ENCODE assay signal across 1 cellular context in the genomic region with DNA sequence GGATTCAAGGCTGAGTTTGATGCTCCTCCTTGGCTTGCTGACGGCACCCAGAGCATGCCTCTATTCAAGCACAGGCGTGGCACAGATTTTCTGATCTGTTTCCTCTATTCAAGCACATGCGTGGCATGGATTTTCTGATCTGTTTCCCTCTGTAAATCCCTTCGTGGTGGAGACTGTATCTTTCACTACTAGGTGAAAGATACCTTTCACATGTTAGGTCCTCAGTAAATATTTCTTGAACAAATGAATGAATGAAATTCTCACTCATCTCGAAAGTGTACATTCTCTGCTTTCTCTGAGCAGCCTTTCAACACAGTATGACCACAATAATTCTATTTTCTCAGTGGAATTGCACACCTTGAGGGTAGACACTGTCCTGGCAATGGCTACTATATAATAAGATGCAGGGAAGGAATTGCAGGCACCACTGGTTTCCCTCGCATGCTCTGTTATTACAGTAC.
TF ChIP-seq lines count a peak whose summit lies in the region.

No MANE protein-coding gene starts in this region.

TF ChIP-seq in GM12878, 131 proteins besides CTCF, POLR2A, EP300 and RAD21 (continued from another document and continues in another):
- TF ChIP-seq, protein P1, sequence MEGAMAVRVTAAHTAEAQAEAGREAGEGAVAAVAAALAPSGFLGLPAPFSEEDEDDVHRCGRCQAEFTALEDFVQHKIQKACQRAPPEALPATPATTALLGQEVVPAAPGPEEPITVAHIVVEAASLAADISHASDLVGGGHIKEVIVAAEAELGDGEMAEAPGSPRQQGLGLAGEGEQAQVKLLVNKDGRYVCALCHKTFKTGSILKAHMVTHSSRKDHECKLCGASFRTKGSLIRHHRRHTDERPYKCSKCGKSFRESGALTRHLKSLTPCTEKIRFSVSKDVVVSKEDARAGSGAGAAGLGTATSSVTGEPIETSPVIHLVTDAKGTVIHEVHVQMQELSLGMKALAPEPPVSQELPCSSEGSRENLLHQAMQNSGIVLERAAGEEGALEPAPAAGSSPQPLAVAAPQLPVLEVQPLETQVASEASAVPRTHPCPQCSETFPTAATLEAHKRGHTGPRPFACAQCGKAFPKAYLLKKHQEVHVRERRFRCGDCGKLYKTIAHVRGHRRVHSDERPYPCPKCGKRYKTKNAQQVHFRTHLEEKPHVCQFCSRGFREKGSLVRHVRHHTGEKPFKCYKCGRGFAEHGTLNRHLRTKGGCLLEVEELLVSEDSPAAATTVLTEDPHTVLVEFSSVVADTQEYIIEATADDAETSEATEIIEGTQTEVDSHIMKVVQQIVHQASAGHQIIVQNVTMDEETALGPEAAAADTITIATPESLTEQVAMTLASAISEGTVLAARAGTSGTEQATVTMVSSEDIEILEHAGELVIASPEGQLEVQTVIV (IDR thresholded peaks at IDR 0.05; ENCODE audit: borderline replicate concordance, partially characterized antibody), result no peak
- TF ChIP-seq EGR1 (IDR thresholded peaks at IDR 0.05; ENCODE audit: borderline replicate concordance in 1 of 2, low read depth in 2 of 2, low read length in 2 of 2), result no peak
- no peak for TF ChIP-seq POU2F2 (IDR thresholded peaks at IDR 0.05; ENCODE audit: borderline replicate concordance, low read depth, low read length)
- TF ChIP-seq PML (IDR thresholded peaks at IDR 0.05; ENCODE audit: low read length), result no peak
- TF ChIP-seq, protein P2, sequence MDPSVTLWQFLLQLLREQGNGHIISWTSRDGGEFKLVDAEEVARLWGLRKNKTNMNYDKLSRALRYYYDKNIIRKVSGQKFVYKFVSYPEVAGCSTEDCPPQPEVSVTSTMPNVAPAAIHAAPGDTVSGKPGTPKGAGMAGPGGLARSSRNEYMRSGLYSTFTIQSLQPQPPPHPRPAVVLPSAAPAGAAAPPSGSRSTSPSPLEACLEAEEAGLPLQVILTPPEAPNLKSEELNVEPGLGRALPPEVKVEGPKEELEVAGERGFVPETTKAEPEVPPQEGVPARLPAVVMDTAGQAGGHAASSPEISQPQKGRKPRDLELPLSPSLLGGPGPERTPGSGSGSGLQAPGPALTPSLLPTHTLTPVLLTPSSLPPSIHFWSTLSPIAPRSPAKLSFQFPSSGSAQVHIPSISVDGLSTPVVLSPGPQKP (IDR thresholded peaks at IDR 0.05; ENCODE audit: low read depth, low read length), result no peak
- no peak for TF ChIP-seq CBX3 (IDR thresholded peaks at IDR 0.05; ENCODE audit: borderline replicate concordance, low read depth)
- TF ChIP-seq BCL11A (IDR thresholded peaks at IDR 0.05; ENCODE audit: low read depth, low read length), result no peak
- TF ChIP-seq GABPA (IDR thresholded peaks at IDR 0.05; ENCODE audit: low read depth), result no peak
- TF ChIP-seq TAF1 (IDR thresholded peaks at IDR 0.05; ENCODE audit: borderline replicate concordance, low read depth, low read length), result no peak
- TF ChIP-seq ESRRA (IDR thresholded peaks at IDR 0.05; ENCODE audit: low read length), result no peak
- TF ChIP-seq, protein P3, sequence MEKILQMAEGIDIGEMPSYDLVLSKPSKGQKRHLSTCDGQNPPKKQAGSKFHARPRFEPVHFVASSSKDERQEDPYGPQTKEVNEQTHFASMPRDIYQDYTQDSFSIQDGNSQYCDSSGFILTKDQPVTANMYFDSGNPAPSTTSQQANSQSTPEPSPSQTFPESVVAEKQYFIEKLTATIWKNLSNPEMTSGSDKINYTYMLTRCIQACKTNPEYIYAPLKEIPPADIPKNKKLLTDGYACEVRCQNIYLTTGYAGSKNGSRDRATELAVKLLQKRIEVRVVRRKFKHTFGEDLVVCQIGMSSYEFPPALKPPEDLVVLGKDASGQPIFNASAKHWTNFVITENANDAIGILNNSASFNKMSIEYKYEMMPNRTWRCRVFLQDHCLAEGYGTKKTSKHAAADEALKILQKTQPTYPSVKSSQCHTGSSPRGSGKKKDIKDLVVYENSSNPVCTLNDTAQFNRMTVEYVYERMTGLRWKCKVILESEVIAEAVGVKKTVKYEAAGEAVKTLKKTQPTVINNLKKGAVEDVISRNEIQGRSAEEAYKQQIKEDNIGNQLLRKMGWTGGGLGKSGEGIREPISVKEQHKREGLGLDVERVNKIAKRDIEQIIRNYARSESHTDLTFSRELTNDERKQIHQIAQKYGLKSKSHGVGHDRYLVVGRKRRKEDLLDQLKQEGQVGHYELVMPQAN (conservative IDR thresholded peaks at IDR 0.05), result no peak
- TF ChIP-seq, protein P4, sequence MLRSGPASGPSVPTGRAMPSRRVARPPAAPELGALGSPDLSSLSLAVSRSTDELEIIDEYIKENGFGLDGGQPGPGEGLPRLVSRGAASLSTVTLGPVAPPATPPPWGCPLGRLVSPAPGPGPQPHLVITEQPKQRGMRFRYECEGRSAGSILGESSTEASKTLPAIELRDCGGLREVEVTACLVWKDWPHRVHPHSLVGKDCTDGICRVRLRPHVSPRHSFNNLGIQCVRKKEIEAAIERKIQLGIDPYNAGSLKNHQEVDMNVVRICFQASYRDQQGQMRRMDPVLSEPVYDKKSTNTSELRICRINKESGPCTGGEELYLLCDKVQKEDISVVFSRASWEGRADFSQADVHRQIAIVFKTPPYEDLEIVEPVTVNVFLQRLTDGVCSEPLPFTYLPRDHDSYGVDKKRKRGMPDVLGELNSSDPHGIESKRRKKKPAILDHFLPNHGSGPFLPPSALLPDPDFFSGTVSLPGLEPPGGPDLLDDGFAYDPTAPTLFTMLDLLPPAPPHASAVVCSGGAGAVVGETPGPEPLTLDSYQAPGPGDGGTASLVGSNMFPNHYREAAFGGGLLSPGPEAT (IDR thresholded peaks at IDR 0.05; ENCODE audit: low read depth), result peak; percentile 58
- no peak for TF ChIP-seq EED (IDR thresholded peaks at IDR 0.05; ENCODE audit: low read depth)
- TF ChIP-seq ZNF622 (IDR thresholded peaks at IDR 0.05), result no peak
- TF ChIP-seq YBX1 (IDR thresholded peaks at IDR 0.05), result no peak
- no peak for TF ChIP-seq ZNF274 (IDR thresholded peaks at IDR 0.05; ENCODE audit: insufficient read depth, insufficient read length)
- no peak for TF ChIP-seq POLR2AphosphoS2 (IDR thresholded peaks at IDR 0.05; ENCODE audit: low read depth, low read length)
- TF ChIP-seq IRF4 (IDR thresholded peaks at IDR 0.05; ENCODE audit: low read depth, low read length), result no peak
- TF ChIP-seq, protein P5, sequence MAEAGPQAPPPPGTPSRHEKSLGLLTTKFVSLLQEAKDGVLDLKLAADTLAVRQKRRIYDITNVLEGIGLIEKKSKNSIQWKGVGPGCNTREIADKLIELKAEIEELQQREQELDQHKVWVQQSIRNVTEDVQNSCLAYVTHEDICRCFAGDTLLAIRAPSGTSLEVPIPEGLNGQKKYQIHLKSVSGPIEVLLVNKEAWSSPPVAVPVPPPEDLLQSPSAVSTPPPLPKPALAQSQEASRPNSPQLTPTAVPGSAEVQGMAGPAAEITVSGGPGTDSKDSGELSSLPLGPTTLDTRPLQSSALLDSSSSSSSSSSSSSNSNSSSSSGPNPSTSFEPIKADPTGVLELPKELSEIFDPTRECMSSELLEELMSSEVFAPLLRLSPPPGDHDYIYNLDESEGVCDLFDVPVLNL (IDR thresholded peaks at IDR 0.05; ENCODE audit: low read depth, low read length), result no peak
- TF ChIP-seq BACH1 (IDR thresholded peaks at IDR 0.05; ENCODE audit: borderline replicate concordance), result no peak
- no peak for TF ChIP-seq BMI1 (IDR thresholded peaks at IDR 0.05; ENCODE audit: borderline replicate concordance)
- TF ChIP-seq KDM1A (IDR thresholded peaks at IDR 0.05; ENCODE audit: borderline replicate concordance), result no peak
- no peak for TF ChIP-seq TCF3 (IDR thresholded peaks at IDR 0.05; ENCODE audit: borderline replicate concordance, insufficient read depth, low read depth, low read length)
- TF ChIP-seq IKZF2 (IDR thresholded peaks at IDR 0.05), result peak in 1 of 2 experiments; percentile 27; a peak in 3 of 4 replicates
- TF ChIP-seq CHD2 (IDR thresholded peaks at IDR 0.05; ENCODE audit: borderline replicate concordance, low read depth, low read length), result no peak
- peak; percentile 78; the same call in 1 of the 2 replicates for TF ChIP-seq DPF2 (IDR thresholded peaks at IDR 0.05)
- TF ChIP-seq IKZF1 (conservative IDR thresholded peaks at IDR 0.05), result 0 out of 2 replicates have a peak, but pooled peaks have one; percentile 10
- TF ChIP-seq MYB (IDR thresholded peaks at IDR 0.05; ENCODE audit: borderline replicate concordance, low read depth, low read length), result no peak
- TF ChIP-seq RELA (IDR thresholded peaks at IDR 0.05; ENCODE audit: borderline replicate concordance, partially characterized antibody), result no peak
- no peak for TF ChIP-seq CREB1 (IDR thresholded peaks at IDR 0.05; ENCODE audit: low read depth)
- TF ChIP-seq ZNF217 (IDR thresholded peaks at IDR 0.05), result peak; percentile 60
- 0 out of 2 replicates have a peak, but pooled peaks have one; percentile 59 for TF ChIP-seq SMARCA5 (IDR thresholded peaks at IDR 0.05)
- no peak for TF ChIP-seq SIN3A (IDR thresholded peaks at IDR 0.05; ENCODE audit: low read depth, low read length)
- TF ChIP-seq YY1 (IDR thresholded peaks at IDR 0.05; ENCODE audit: low read depth, low read length), result no peak
- TF ChIP-seq, protein P6, sequence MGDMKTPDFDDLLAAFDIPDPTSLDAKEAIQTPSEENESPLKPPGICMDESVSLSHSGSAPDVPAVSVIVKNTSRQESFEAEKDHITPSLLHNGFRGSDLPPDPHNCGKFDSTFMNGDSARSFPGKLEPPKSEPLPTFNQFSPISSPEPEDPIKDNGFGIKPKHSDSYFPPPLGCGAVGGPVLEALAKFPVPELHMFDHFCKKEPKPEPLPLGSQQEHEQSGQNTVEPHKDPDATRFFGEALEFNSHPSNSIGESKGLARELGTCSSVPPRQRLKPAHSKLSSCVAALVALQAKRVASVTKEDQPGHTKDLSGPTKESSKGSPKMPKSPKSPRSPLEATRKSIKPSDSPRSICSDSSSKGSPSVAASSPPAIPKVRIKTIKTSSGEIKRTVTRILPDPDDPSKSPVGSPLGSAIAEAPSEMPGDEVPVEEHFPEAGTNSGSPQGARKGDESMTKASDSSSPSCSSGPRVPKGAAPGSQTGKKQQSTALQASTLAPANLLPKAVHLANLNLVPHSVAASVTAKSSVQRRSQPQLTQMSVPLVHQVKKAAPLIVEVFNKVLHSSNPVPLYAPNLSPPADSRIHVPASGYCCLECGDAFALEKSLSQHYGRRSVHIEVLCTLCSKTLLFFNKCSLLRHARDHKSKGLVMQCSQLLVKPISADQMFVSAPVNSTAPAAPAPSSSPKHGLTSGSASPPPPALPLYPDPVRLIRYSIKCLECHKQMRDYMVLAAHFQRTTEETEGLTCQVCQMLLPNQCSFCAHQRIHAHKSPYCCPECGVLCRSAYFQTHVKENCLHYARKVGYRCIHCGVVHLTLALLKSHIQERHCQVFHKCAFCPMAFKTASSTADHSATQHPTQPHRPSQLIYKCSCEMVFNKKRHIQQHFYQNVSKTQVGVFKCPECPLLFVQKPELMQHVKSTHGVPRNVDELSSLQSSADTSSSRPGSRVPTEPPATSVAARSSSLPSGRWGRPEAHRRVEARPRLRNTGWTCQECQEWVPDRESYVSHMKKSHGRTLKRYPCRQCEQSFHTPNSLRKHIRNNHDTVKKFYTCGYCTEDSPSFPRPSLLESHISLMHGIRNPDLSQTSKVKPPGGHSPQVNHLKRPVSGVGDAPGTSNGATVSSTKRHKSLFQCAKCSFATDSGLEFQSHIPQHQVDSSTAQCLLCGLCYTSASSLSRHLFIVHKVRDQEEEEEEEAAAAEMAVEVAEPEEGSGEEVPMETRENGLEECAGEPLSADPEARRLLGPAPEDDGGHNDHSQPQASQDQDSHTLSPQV (IDR thresholded peaks at IDR 0.05), result no peak
- TF ChIP-seq PAX8 (IDR thresholded peaks at IDR 0.05), result no peak
- TF ChIP-seq RFX5 (IDR thresholded peaks at IDR 0.05; ENCODE audit: low read depth, low read length), result no peak
- no peak for TF ChIP-seq PAX5 (IDR thresholded peaks at IDR 0.05; ENCODE audit: borderline replicate concordance, low read depth, low read length)
- TF ChIP-seq, protein P7, sequence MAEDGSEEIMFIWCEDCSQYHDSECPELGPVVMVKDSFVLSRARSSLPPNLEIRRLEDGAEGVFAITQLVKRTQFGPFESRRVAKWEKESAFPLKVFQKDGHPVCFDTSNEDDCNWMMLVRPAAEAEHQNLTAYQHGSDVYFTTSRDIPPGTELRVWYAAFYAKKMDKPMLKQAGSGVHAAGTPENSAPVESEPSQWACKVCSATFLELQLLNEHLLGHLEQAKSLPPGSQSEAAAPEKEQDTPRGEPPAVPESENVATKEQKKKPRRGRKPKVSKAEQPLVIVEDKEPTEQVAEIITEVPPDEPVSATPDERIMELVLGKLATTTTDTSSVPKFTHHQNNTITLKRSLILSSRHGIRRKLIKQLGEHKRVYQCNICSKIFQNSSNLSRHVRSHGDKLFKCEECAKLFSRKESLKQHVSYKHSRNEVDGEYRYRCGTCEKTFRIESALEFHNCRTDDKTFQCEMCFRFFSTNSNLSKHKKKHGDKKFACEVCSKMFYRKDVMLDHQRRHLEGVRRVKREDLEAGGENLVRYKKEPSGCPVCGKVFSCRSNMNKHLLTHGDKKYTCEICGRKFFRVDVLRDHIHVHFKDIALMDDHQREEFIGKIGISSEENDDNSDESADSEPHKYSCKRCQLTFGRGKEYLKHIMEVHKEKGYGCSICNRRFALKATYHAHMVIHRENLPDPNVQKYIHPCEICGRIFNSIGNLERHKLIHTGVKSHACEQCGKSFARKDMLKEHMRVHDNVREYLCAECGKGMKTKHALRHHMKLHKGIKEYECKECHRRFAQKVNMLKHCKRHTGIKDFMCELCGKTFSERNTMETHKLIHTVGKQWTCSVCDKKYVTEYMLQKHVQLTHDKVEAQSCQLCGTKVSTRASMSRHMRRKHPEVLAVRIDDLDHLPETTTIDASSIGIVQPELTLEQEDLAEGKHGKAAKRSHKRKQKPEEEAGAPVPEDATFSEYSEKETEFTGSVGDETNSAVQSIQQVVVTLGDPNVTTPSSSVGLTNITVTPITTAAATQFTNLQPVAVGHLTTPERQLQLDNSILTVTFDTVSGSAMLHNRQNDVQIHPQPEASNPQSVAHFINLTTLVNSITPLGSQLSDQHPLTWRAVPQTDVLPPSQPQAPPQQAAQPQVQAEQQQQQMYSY (CRISPR knock-in tag; IDR thresholded peaks at IDR 0.05), result no peak
- no peak for TF ChIP-seq SMAD5 (IDR thresholded peaks at IDR 0.05; ENCODE audit: low read depth)
- TF ChIP-seq CBFB (IDR thresholded peaks at IDR 0.05; ENCODE audit: low read depth), result 0 out of 2 replicates have a peak, but pooled peaks have one; percentile 2
- TF ChIP-seq, protein P8, sequence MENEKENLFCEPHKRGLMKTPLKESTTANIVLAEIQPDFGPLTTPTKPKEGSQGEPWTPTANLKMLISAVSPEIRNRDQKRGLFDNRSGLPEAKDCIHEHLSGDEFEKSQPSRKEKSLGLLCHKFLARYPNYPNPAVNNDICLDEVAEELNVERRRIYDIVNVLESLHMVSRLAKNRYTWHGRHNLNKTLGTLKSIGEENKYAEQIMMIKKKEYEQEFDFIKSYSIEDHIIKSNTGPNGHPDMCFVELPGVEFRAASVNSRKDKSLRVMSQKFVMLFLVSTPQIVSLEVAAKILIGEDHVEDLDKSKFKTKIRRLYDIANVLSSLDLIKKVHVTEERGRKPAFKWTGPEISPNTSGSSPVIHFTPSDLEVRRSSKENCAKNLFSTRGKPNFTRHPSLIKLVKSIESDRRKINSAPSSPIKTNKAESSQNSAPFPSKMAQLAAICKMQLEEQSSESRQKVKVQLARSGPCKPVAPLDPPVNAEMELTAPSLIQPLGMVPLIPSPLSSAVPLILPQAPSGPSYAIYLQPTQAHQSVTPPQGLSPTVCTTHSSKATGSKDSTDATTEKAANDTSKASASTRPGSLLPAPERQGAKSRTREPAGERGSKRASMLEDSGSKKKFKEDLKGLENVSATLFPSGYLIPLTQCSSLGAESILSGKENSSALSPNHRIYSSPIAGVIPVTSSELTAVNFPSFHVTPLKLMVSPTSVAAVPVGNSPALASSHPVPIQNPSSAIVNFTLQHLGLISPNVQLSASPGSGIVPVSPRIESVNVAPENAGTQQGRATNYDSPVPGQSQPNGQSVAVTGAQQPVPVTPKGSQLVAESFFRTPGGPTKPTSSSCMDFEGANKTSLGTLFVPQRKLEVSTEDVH (IDR thresholded peaks at IDR 0.05; ENCODE audit: low read depth, partially characterized antibody), result no peak
